Comparison of ENCODE assay signal across 8 cellular contexts in genomic region chr2:3377612-3378432, GRCh38. TPM values are rescaled to one million over a fixed set of nuclear protein-coding genes. Genes with fewer than 3 reads are reported as not detected.
DNase-seq lines count a peak whose midpoint lies in the region; ATAC-seq and TF ChIP-seq lines count a peak whose summit lies in the region.

Gene EIPR1, minus strand, starts transcription at chr2:3377818. Its CDS starts 129 bp downstream, at chr2:3377689.

- H3K9me3 Mint-ChIP-seq in activated T-cell treated with anti-CD3 and anti-CD28 coated beads, Interleukin-2, amount 50 U/mL, for 4 hours: no peaks in the 10 kb centered on the region

- peak within 1 kb of the TSS; percentile 34 for H3K9ac ChIP-seq in muscle layer of colon (ENCODE audit: low read length)

- WGBS in esophagus, 2 donors: 1 to 2% methylated on average over 57 of the region's 57 CpGs

- H3K27me3 ChIP-seq in Panc1 (ENCODE audit: control insufficient read depth, insufficient read depth, low read length) (no peaks in the 10 kb centered on the region), esophagus (ENCODE audit: control insufficient read depth in 1 of 2, insufficient read depth in 2 of 2, low read length in 2 of 2) (no peaks in the 10 kb centered on the region), muscle layer of colon (ENCODE audit: control insufficient read depth in 1 of 2, insufficient read depth in 2 of 2, low read length in 2 of 2) (no peaks in the 10 kb centered on the region)

- H3K36me3 ChIP-seq in Panc1 (ENCODE audit: control insufficient read depth, insufficient read depth, low read length): peaks cover 17% of the 10 kb centered on the region
- H3K36me3 ChIP-seq in esophagus (ENCODE audit: control insufficient read depth in 2 of 2, insufficient read depth in 2 of 2, low read length in 1 of 2): no peaks in the 10 kb centered on the region
- H3K36me3 ChIP-seq in muscle layer of colon (ENCODE audit: insufficient read depth, low read length): no peaks in the 10 kb centered on the region

- DNase-seq in DMS53 (lab: John Stamatoyannopoulos, UW): peak; percentile 98
- peak; percentile 91 for DNase-seq in KG1 (lab: John Stamatoyannopoulos, UW)
- DNase-seq in Panc1 (ENCODE audit: low read depth, low spot score): peak; percentile 93
- peak; percentile 92 for DNase-seq in activated T-cell treated with anti-CD3 and anti-CD28 coated beads, Interleukin-2, amount 50 U/mL, for 4 hours
- peak; percentile 94 for DNase-seq in stimulated activated CD8-positive, alpha-beta memory T cell treated with anti-CD3 and anti-CD28 coated beads, Interleukin-7, amount 100 ng/mL, for 24 hours (ENCODE audit: low read depth)

- H3K4me1 Mint-ChIP-seq in activated T-cell treated with anti-CD3 and anti-CD28 coated beads, Interleukin-2, amount 50 U/mL, for 4 hours (ENCODE audit: low read depth): peaks cover 38% of the 10 kb centered on the region

- H3K9me3 ChIP-seq in Panc1 (ENCODE audit: control insufficient read depth, insufficient read depth, low read depth, low read length) (no peaks in the 10 kb centered on the region), esophagus (ENCODE audit: control insufficient read depth in 2 of 2, insufficient read depth in 1 of 2, low read depth in 1 of 2, low read length in 1 of 2) (peaks cover 0 to 4% of the 10 kb centered on the region in 2 donors), muscle layer of colon (ENCODE audit: low read length) (no peaks in the 10 kb centered on the region)

- no peak for TF ChIP-seq CTCF in Panc1 (IDR thresholded peaks at IDR 0.05)

- intact Hi-C loops in Panc1 (cut with micrococcal nuclease; ENCODE audit: unreplicated experiment): no loop called here

- in situ Hi-C loops in Panc1 (cut with HindIII; ENCODE audit: low pct_unique_long_range_greater_than_20kb, low sequenced_read_pairs): no loop called here

- BruUV-seq in Panc1 (replicated peaks; lab: Mats Ljungman, UMichigan): no TSS peak

- peaks cover 18% of the 10 kb centered on the region for H3K4me1 ChIP-seq in Panc1 (ENCODE audit: control insufficient read depth, insufficient read depth, low read length)
- H3K4me1 ChIP-seq in esophagus (ENCODE audit: control insufficient read depth in 2 of 2, insufficient read depth in 2 of 2, low read length in 1 of 2): peaks cover 0 to 6% of the 10 kb centered on the region in 2 donors
- H3K4me1 ChIP-seq in muscle layer of colon (ENCODE audit: insufficient read depth, low read length): peaks cover 24% of the 10 kb centered on the region

- H3K4me3 ChIP-seq in Panc1 (ENCODE audit: low read depth in 2 of 2, low read length in 2 of 2): peak within 1 kb of the TSS; percentile 69 to 98
- peak within 1 kb of the TSS; percentile 67 to 86 for H3K4me3 ChIP-seq in esophagus (ENCODE audit: low read depth in 1 of 2, low read length in 2 of 2)
- peak within 1 kb of the TSS; percentile 45 to 96 for H3K4me3 ChIP-seq in muscle layer of colon (ENCODE audit: low read depth in 1 of 2, low read length in 2 of 2)

- peak within 1 kb of the TSS; percentile 97 for H3K4me3 Mint-ChIP-seq in activated T-cell treated with anti-CD3 and anti-CD28 coated beads, Interleukin-2, amount 50 U/mL, for 4 hours

- peaks cover 8% of the 10 kb centered on the region for H3K36me3 Mint-ChIP-seq in activated T-cell treated with anti-CD3 and anti-CD28 coated beads, Interleukin-2, amount 50 U/mL, for 4 hours (ENCODE audit: insufficient read depth)

- H3K27me3 Mint-ChIP-seq in activated T-cell treated with anti-CD3 and anti-CD28 coated beads, Interleukin-2, amount 50 U/mL, for 4 hours (ENCODE audit: low read depth): no peaks in the 10 kb centered on the region

- peak within 1 kb of the TSS; percentile 98 for H3K27ac ChIP-seq in Panc1 (ENCODE audit: low read length)
- peak within 1 kb of the TSS; percentile 90 to 98 for H3K27ac ChIP-seq in esophagus (ENCODE audit: low read depth in 2 of 2, low read length in 1 of 2)
- peak within 1 kb of the TSS; percentile 96 for H3K27ac ChIP-seq in muscle layer of colon (ENCODE audit: low read depth, low read length)

- peak; percentile 82 for ATAC-seq in GM21723 (IDR thresholded peaks at IDR 0.05; ENCODE audit: unreplicated experiment)
- ATAC-seq in Panc1: peak; percentile 94
- peak; percentile 80 to 84 for ATAC-seq in activated T-cell treated with anti-CD3 and anti-CD28 coated beads, Interleukin-2, amount 50 U/mL, for 4 hours

- POLR2A ChIA-PET in Panc1 (lab: Charles Lee): interaction anchor here (0.6 kb wide), 1 partner anchor 35 kb away, joined by 3 read pairs; no protein-coding TSS in a partner anchor

- CTCF ChIA-PET in Panc1 (lab: Charles Lee): interaction anchor here (0.7 kb wide), 1 partner anchor 598 kb away, joined by 3 read pairs; no protein-coding TSS in a partner anchor

RNA-seq across cellular contexts. Expression of gene EIPR1, which starts in this region (rescaled TPM):
- 26.7 TPM for total RNA-seq in Panc1 (2021; ENCODE audit: unreplicated experiment)
- polyA plus RNA-seq in Panc1 (2012; ENCODE audit: insufficient read length): 52.3 TPM
- total RNA-seq in activated T-cell treated with anti-CD3 and anti-CD28 coated beads, Interleukin-2, amount 50 U/mL, for 4 hours: 10 to 100 TPM; 36.3 to 39.5 (median 37.2) TPM
- 10 to 100 TPM in 1 of 2 donors, 1 to 10 TPM in 1; 8.2 to 22.8 TPM for polyA plus RNA-seq in esophagus

Comparison
In these comparisons a context has a peak if more than half of its experiments do, and no peak if none do; other contexts are left out.
1. Peak in every context shown above with its lines: DNase-seq, ATAC-seq, H3K4me3 ChIP-seq and H3K27ac ChIP-seq.